27 cellular contexts compared by ENCODE assay signal in genomic region chr14:36951380-36951911, GRCh38.
DNase-seq lines count a peak whose midpoint lies in the region; ATAC-seq, FAIRE-seq and TF ChIP-seq lines count a peak whose summit lies in the region.
"Had no signal": no experiment of that assay in that cellular context is flagged by ENCODE, and none has a peak within 500 bp of the region (broad histone marks: within the 10 kb centered on the region; RNA-seq: fewer than 3 reads in every experiment).

No MANE protein-coding gene starts in this region.

- no peaks in the 10 kb centered on the region for H3K9me1 ChIP-seq in K562 (ENCODE audit: control insufficient read depth, insufficient read depth, low read length)

- no peak for TF ChIP-seq POLR2A in A549 (IDR thresholded peaks at IDR 0.05; ENCODE audit: low read length)
- no peak for TF ChIP-seq POLR2A in K562 (conservative IDR thresholded peaks at IDR 0.05)

- BruUV-seq in K562 (replicated peaks; lab: Mats Ljungman, UMichigan): no TSS peak

- TF ChIP-seq EP300 in A549 (IDR thresholded peaks at IDR 0.05) (no peak), K562 (IDR thresholded peaks at IDR 0.05; ENCODE audit: low read length) (no peak)

- H3K27ac Mint-ChIP-seq in GM23338: no peak overlapping the region
- peak overlapping the region; percentile 36 for H3K27ac Mint-ChIP-seq in osteocyte (ENCODE audit: unreplicated experiment)
- H3K27ac Mint-ChIP-seq: B cell; CD4-positive, alpha-beta T cell; CD8-positive, alpha-beta T cell had no signal

- DNase-seq in A549 (ENCODE audit: low read depth in 1 of 2, low spot score in 1 of 2) (no peak), GM23338 (ENCODE audit: low spot score) (no peak), K562 (ENCODE audit: extremely low read depth in 1 of 4, low spot score in 3 of 4) (no peak), osteocyte (ENCODE audit: extremely low spot score, unreplicated experiment) (no peak), caudate nucleus (lab: John Stamatoyannopoulos, UW) (no peak), SKM-1 treated with dmso at 0.1 percent for 144 hours (lab: John Stamatoyannopoulos, UW; ENCODE audit: unreplicated experiment) (no peak)
- DNase-seq in activated T-cell treated with anti-CD3 and anti-CD28 coated beads, Interleukin-2, amount 50 U/mL, for 4 hours: no peak
- DNase-seq: 8988T; AML-193; Caco-2; Calu3; CD4-positive, alpha-beta T cell; CD8-positive, alpha-beta T cell; DMS 273 treated with DMSO at 0.1 percent for 48 hours; DMS153; DMS53; DMS79; DND-41; EL; GDM1 had no signal

- 87% methylated on average over 2 of the region's 2 CpGs for WGBS in A549 (ENCODE audit: missing lambda C conversion rate)
- 82% methylated on average over 2 of the region's 2 CpGs for WGBS in K562 (ENCODE audit: insufficient coverage, low coverage, missing lambda C conversion rate)

- H3K4me1 ChIP-seq in A549 (peaks cover 11% of the 10 kb centered on the region; the same call in 2 of the 3 replicates), GM23338 (ENCODE audit: insufficient read depth) (peaks cover 14% of the 10 kb centered on the region), K562 (replicated peaks in 1 of 2; ENCODE audit: control insufficient read depth in 2 of 2, insufficient read depth in 2 of 2, low read length in 2 of 2) (no peaks in the 10 kb centered on the region)

- no peaks in the 10 kb centered on the region for H3K9me2 ChIP-seq in GM23338 (ENCODE audit: insufficient read depth)

- H3K27me3 Mint-ChIP-seq in GM23338 (ENCODE audit: insufficient read depth, low read depth, poor library complexity): no peaks in the 10 kb centered on the region
- H3K27me3 Mint-ChIP-seq in osteocyte (ENCODE audit: unreplicated experiment): no peaks in the 10 kb centered on the region
- no peaks in the 10 kb centered on the region for H3K27me3 Mint-ChIP-seq in activated T-cell treated with anti-CD3 and anti-CD28 coated beads, Interleukin-2, amount 50 U/mL, for 4 hours (ENCODE audit: low read depth)
- H3K27me3 Mint-ChIP-seq: CD4-positive, alpha-beta T cell had no signal

- H3K9me3 ChIP-seq in A549 (no peaks in the 10 kb centered on the region), K562 (replicated peaks; ENCODE audit: control insufficient read depth, insufficient read depth, low read depth, low read length) (no peaks in the 10 kb centered on the region)
- H3K9me3 ChIP-seq: BLaER1 treated with 17β-estradiol and CSF1 and Interleukin-3, amounts not matched to agents 10 nM and 100 nM; Caco-2 had no signal

- H3K27me3 ChIP-seq in GM23338 (ENCODE audit: insufficient read depth): no peaks in the 10 kb centered on the region
- no peaks in the 10 kb centered on the region for H3K27me3 ChIP-seq in K562 (ENCODE audit: control insufficient read depth in 2 of 2, insufficient read depth in 2 of 2, low read length in 2 of 2)
- H3K27me3 ChIP-seq: BLaER1 treated with 17β-estradiol and CSF1 and Interleukin-3, amounts not matched to agents 10 nM and 100 nM had no signal

- H3K4me3 Mint-ChIP-seq in GM23338 (no peak overlapping the region), osteocyte (ENCODE audit: unreplicated experiment) (no peak overlapping the region)
- no peak overlapping the region for H3K4me3 Mint-ChIP-seq in activated T-cell treated with anti-CD3 and anti-CD28 coated beads, Interleukin-2, amount 50 U/mL, for 4 hours
- H3K4me3 Mint-ChIP-seq: B cell; CD4-positive, alpha-beta T cell; CD8-positive, alpha-beta T cell had no signal

- no peaks in the 10 kb centered on the region for H3K79me2 ChIP-seq in GM23338 (replicated peaks; ENCODE audit: insufficient read depth)
- H3K79me2 ChIP-seq in K562 (ENCODE audit: control insufficient read depth, insufficient read depth, low read length): peaks cover 8% of the 10 kb centered on the region; the same call in 1 of the 3 replicates

- TF ChIP-seq CTCF in A549 (IDR thresholded peaks at IDR 0.05): no peak
- no peak for TF ChIP-seq CTCF in GM23338 (conservative IDR thresholded peaks at IDR 0.05; ENCODE audit: low read depth in 2 of 2)
- TF ChIP-seq CTCF in K562 (IDR thresholded peaks at IDR 0.05 in 2 of 3, conservative IDR thresholded peaks at IDR 0.05 in 1 of 3; ENCODE audit: insufficient read depth in 2 of 3, low read depth in 1 of 3, low read length in 3 of 3): no peak
- TF ChIP-seq CTCF in osteocyte (IDR thresholded peaks at IDR 0.05): no peak

- peaks cover 20% of the 10 kb centered on the region for H3K4me1 Mint-ChIP-seq in GM23338
- H3K4me1 Mint-ChIP-seq in osteocyte (ENCODE audit: unreplicated experiment): peaks cover 43% of the 10 kb centered on the region
- no peaks in the 10 kb centered on the region for H3K4me1 Mint-ChIP-seq in activated T-cell treated with anti-CD3 and anti-CD28 coated beads, Interleukin-2, amount 50 U/mL, for 4 hours (ENCODE audit: low read depth)
- H3K4me1 Mint-ChIP-seq: B cell had no signal

- H3K4me2 ChIP-seq in A549 (no peak overlapping the region), GM23338 (no peak overlapping the region), K562 (ENCODE audit: insufficient read depth, low read length) (no peak overlapping the region)
- H3K4me2 ChIP-seq: BLaER1 treated with 17β-estradiol and CSF1 and Interleukin-3, amounts not matched to agents 10 nM and 100 nM had no signal

- in situ Hi-C loops in K562 (cut with MboI): no loop called here

- FAIRE-seq in A549 (lab: Jason Lieb, UNC) (no peak), K562 (lab: Jason Lieb, UNC) (no peak)
- FAIRE-seq: A204.1, GM12878, GM12892, GM18507 had no signal

- CTCF ChIA-PET in A549 (lab: Yijun Ruan, JAX): interaction anchor here (1.0 to 1.5 kb wide), 2 partner anchors 9 to 166 kb away, joined by 5 to 6 read pairs; no protein-coding TSS in a partner anchor
- CTCF ChIA-PET in K562 (lab: Yijun Ruan, JAX; ENCODE audit: low intra/inter-chr PET ratio): no interaction called here

- H3K4me3 ChIP-seq in A549 (no peak overlapping the region), GM23338 (no peak overlapping the region), K562 (no peak overlapping the region)
- H3K4me3 ChIP-seq: BLaER1 treated with 17β-estradiol and CSF1 and Interleukin-3, amounts not matched to agents 10 nM and 100 nM; GM12878 had no signal

- intact Hi-C loops in K562 (cut with micrococcal nuclease): no loop called here

- H3F3A ChIP-seq in GM23338 (replicated peaks; ENCODE audit: low read depth): no peaks in the 10 kb centered on the region

- no peak overlapping the region for H3K9ac ChIP-seq in K562 (ENCODE audit: insufficient read depth in 1 of 2, low read depth in 2 of 2, low read length in 2 of 2)
- H3K9ac ChIP-seq: BLaER1 treated with 17β-estradiol and CSF1 and Interleukin-3, amounts not matched to agents 10 nM and 100 nM had no signal

- POLR2A ChIA-PET in A549 (lab: Yijun Ruan, JAX): no interaction called here
- POLR2A ChIA-PET in K562 (lab: Yijun Ruan, JAX): no interaction called here

- H3K27ac ChIP-seq in A549: no peak overlapping the region
- 0 out of 2 replicates have a peak overlapping the region, but pooled peaks have one; percentile 10 for H3K27ac ChIP-seq in GM23338 (ENCODE audit: low read depth)
- H3K27ac ChIP-seq in K562 (ENCODE audit: extremely low read depth, low read depth, low read length): no peak overlapping the region
- H3K27ac ChIP-seq in caudate nucleus (ENCODE audit: low read depth, low read length): no peak overlapping the region
- H3K27ac ChIP-seq: BLaER1 treated with 17β-estradiol and CSF1 and Interleukin-3, amounts not matched to agents 10 nM and 100 nM; C4-2B had no signal

- H2AFZ ChIP-seq in GM23338 (no peak overlapping the region), K562 (ENCODE audit: low read depth, low read length) (no peak overlapping the region)

- TF ChIP-seq RAD21 in A549 (conservative IDR thresholded peaks at IDR 0.05 in 1 of 2, IDR thresholded peaks at IDR 0.05 in 1 of 2) (no peak), K562 (CRISPR knock-in tag; conservative IDR thresholded peaks at IDR 0.05 in 1 of 2, IDR thresholded peaks at IDR 0.05 in 1 of 2) (no peak)

- no peaks in the 10 kb centered on the region for H4K20me1 ChIP-seq in GM23338 (replicated peaks; ENCODE audit: insufficient read depth)
- no peaks in the 10 kb centered on the region for H4K20me1 ChIP-seq in K562 (replicated peaks; ENCODE audit: control insufficient read depth, insufficient read depth, low read length)
- H4K20me1 ChIP-seq: BLaER1 treated with 17β-estradiol and CSF1 and Interleukin-3, amounts not matched to agents 10 nM and 100 nM had no signal

- H3K36me3 ChIP-seq in GM23338 (ENCODE audit: insufficient read depth) (no peaks in the 10 kb centered on the region), K562 (ENCODE audit: control insufficient read depth, insufficient read depth, low read length) (0 out of 3 replicates have a peak, but pooled peaks cover 3% of the 10 kb centered on the region)
- H3K36me3 ChIP-seq: BLaER1 treated with 17β-estradiol and CSF1 and Interleukin-3, amounts not matched to agents 10 nM and 100 nM had no signal

- ATAC-seq in A549 (no peak), GM23338 (no peak), K562 (no peak)
- ATAC-seq in activated T-cell treated with anti-CD3 and anti-CD28 coated beads, Interleukin-2, amount 50 U/mL, for 4 hours: no peak
- ATAC-seq: CD8-positive, alpha-beta T cell; GM12878 had no signal

- no peaks in the 10 kb centered on the region for H3K36me3 Mint-ChIP-seq in GM23338 (ENCODE audit: low read depth)
- no peaks in the 10 kb centered on the region for H3K36me3 Mint-ChIP-seq in osteocyte (ENCODE audit: unreplicated experiment)
- H3K36me3 Mint-ChIP-seq in activated T-cell treated with anti-CD3 and anti-CD28 coated beads, Interleukin-2, amount 50 U/mL, for 4 hours (ENCODE audit: insufficient read depth): no peaks in the 10 kb centered on the region
- H3K36me3 Mint-ChIP-seq: CD8-positive, alpha-beta T cell had no signal

- H3K9me3 Mint-ChIP-seq in GM23338: no peaks in the 10 kb centered on the region
- H3K9me3 Mint-ChIP-seq in osteocyte (ENCODE audit: unreplicated experiment): peaks cover 3% of the 10 kb centered on the region
- peaks cover 4% of the 10 kb centered on the region for H3K9me3 Mint-ChIP-seq in activated T-cell treated with anti-CD3 and anti-CD28 coated beads, Interleukin-2, amount 50 U/mL, for 4 hours
- H3K9me3 Mint-ChIP-seq: CD4-positive, alpha-beta T cell; CD8-positive, alpha-beta T cell had no signal

TF ChIP-seq in A549, 52 proteins besides CTCF, POLR2A, EP300 and RAD21 (continues in another document):
- TF ChIP-seq RNF2 (IDR thresholded peaks at IDR 0.05; ENCODE audit: borderline replicate concordance, low read depth): no peak
- TF ChIP-seq MAFK (IDR thresholded peaks at IDR 0.05; ENCODE audit: partially characterized antibody): peak; percentile 81
- TF ChIP-seq SREBF2 (IDR thresholded peaks at IDR 0.05): no peak

TF ChIP-seq in K562, 482 proteins besides CTCF, POLR2A, EP300 and RAD21 (continues in another document):
- TF ChIP-seq FOS (IDR thresholded peaks at IDR 0.05; ENCODE audit: extremely low read depth, insufficient read length) (no peak), ZBTB26 (CRISPR knock-in tag; IDR thresholded peaks at IDR 0.05) (no peak)

Comparison
In these comparisons a context has a peak if more than half of its experiments do, and no peak if none do; other contexts are left out.
1. Of the 35 proteins assayed by ChIP-seq in both K562 and A549: peak only in K562: none; only in A549: none; in both: MAFK; in neither: 34.